Comparison of ENCODE assay signal across 19 cellular contexts in genomic region chr10:3980660-3981059, GRCh38.
DNase-seq lines count a peak whose midpoint lies in the region; ATAC-seq and TF ChIP-seq lines count a peak whose summit lies in the region.
"Had no signal": no experiment of that assay in that cellular context is flagged by ENCODE, and none has a peak within 500 bp of the region (broad histone marks: within the 10 kb centered on the region; RNA-seq: fewer than 3 reads in every experiment).

No MANE protein-coding gene starts in this region.

- CTCF ChIA-PET in T-cell (lab: Charles Lee), result no interaction called here

- H3K36me3 Mint-ChIP-seq in activated naive CD4-positive, alpha-beta T cell treated with anti-CD3 and anti-CD28 coated beads, Interleukin-2, amount 50 U/mL, for 24 hours, result peaks cover 2% of the 10 kb centered on the region
- H3K36me3 Mint-ChIP-seq in T-cell, result peaks cover 5% of the 10 kb centered on the region
- peaks cover 11% of the 10 kb centered on the region for H3K36me3 Mint-ChIP-seq in natural killer cell treated with Interleukin-12 subunit alpha and Interleukin-12 subunit beta and Interleukin-15 and Interleukin-18, amount 100 ng/mL, for 72 hours

- POLR2A ChIA-PET in T-cell (lab: Charles Lee), result interaction anchor here (0.6 to 1.1 kb wide), 4 partner anchors 16 to 321 kb away, joined by 3 to 7 read pairs (median 3); no protein-coding TSS in a partner anchor

- peak overlapping the region; percentile 3 for H3K4me3 Mint-ChIP-seq in activated naive CD4-positive, alpha-beta T cell treated with anti-CD3 and anti-CD28 coated beads, Interleukin-2, amount 50 U/mL, for 24 hours
- peak overlapping the region; percentile 17 to 38 (median 29) for H3K4me3 Mint-ChIP-seq in T-cell
- peak overlapping the region; percentile 80 for H3K4me3 Mint-ChIP-seq in natural killer cell treated with Interleukin-12 subunit alpha and Interleukin-12 subunit beta and Interleukin-15 and Interleukin-18, amount 100 ng/mL, for 72 hours
- H3K4me3 Mint-ChIP-seq: H9 had no signal

- no peak for TF ChIP-seq CTCF in GM20000 (IDR thresholded peaks at IDR 0.05; ENCODE audit: extremely low read depth, missing control alignments)

- ATAC-seq in GM21723 (IDR thresholded peaks at IDR 0.05; ENCODE audit: unreplicated experiment), result peak; percentile 73
- peak in 3 of 4 experiments; percentile 29 to 46 (median 43) for ATAC-seq in T-cell (replicated peaks in 1 of 4)
- peak; percentile 72 to 85 for ATAC-seq in natural killer cell treated with Interleukin-12 subunit alpha and Interleukin-12 subunit beta and Interleukin-15 and Interleukin-18, amount 100 ng/mL, for 72 hours
- ATAC-seq in sciatic nerve, result no peak
- ATAC-seq: K562 had no signal

- no peaks in the 10 kb centered on the region for H3K27me3 Mint-ChIP-seq in activated naive CD4-positive, alpha-beta T cell treated with anti-CD3 and anti-CD28 coated beads, Interleukin-2, amount 50 U/mL, for 24 hours
- no peaks in the 10 kb centered on the region for H3K27me3 Mint-ChIP-seq in T-cell
- no peaks in the 10 kb centered on the region for H3K27me3 Mint-ChIP-seq in natural killer cell treated with Interleukin-12 subunit alpha and Interleukin-12 subunit beta and Interleukin-15 and Interleukin-18, amount 100 ng/mL, for 72 hours

- H3K27ac Mint-ChIP-seq in activated naive CD4-positive, alpha-beta T cell treated with anti-CD3 and anti-CD28 coated beads, Interleukin-2, amount 50 U/mL, for 24 hours, result no peak overlapping the region
- peak overlapping the region; percentile 70 to 94 for H3K27ac Mint-ChIP-seq in T-cell
- no peak overlapping the region for H3K27ac Mint-ChIP-seq in natural killer cell treated with Interleukin-12 subunit alpha and Interleukin-12 subunit beta and Interleukin-15 and Interleukin-18, amount 100 ng/mL, for 72 hours

- no peaks in the 10 kb centered on the region for H3K9me3 Mint-ChIP-seq in activated naive CD4-positive, alpha-beta T cell treated with anti-CD3 and anti-CD28 coated beads, Interleukin-2, amount 50 U/mL, for 24 hours
- peaks cover 0 to 8% (median 5%) of the 10 kb centered on the region in 3 donors for H3K9me3 Mint-ChIP-seq in T-cell
- H3K9me3 Mint-ChIP-seq in natural killer cell treated with Interleukin-12 subunit alpha and Interleukin-12 subunit beta and Interleukin-15 and Interleukin-18, amount 100 ng/mL, for 72 hours, result peaks cover 7% of the 10 kb centered on the region

- H3K4me1 Mint-ChIP-seq in activated naive CD4-positive, alpha-beta T cell treated with anti-CD3 and anti-CD28 coated beads, Interleukin-2, amount 50 U/mL, for 24 hours, result peaks cover 42% of the 10 kb centered on the region
- peaks cover 0 to 6% (median 2%) of the 10 kb centered on the region in 3 donors for H3K4me1 Mint-ChIP-seq in T-cell
- H3K4me1 Mint-ChIP-seq in natural killer cell treated with Interleukin-12 subunit alpha and Interleukin-12 subunit beta and Interleukin-15 and Interleukin-18, amount 100 ng/mL, for 72 hours (ENCODE audit: low read depth in 2 of 2), result peaks cover 9 to 33% of the 10 kb centered on the region in 2 donors
- H3K4me1 Mint-ChIP-seq: H9 had no signal

- intact Hi-C loops in sciatic nerve (cut with DNase I), result no loop called here

- no peak for DNase-seq in activated naive CD4-positive, alpha-beta T cell treated with anti-CD3 and anti-CD28 coated beads, Interleukin-2, amount 50 U/mL, for 16 hours
- DNase-seq in T-cell, result no peak
- DNase-seq in natural killer cell treated with Interleukin-12 subunit alpha and Interleukin-12 subunit beta and Interleukin-15 and Interleukin-18, amount 100 ng/mL, for 72 hours (ENCODE audit: low spot score), result no peak
- no peak for DNase-seq in sciatic nerve (ENCODE audit: low spot score)
- no peak for DNase-seq in NCI-H1436 treated with DMSO at 0.1 percent for 48 hours (lab: John Stamatoyannopoulos, UW)
- DNase-seq in GM20000 (ENCODE audit: low spot score), result no peak
- DNase-seq: activated CD4-positive, alpha-beta T cell treated with anti-CD3 and anti-CD28 coated beads, Interleukin-2, amount 50 U/mL, for 48 hours; activated gamma-delta T cell treated with Interleukin-2 at 50 U/mL for 16 hours; brain microvascular endothelial cell; DMS79; H9; hypothalamus; NCI-H1694; NCI-H510A treated with DMSO at 0.1 percent for 48 hours; stimulated activated CD4-positive, alpha-beta T cell treated with anti-CD3 and anti-CD28 coated beads, Interleukin-12 subunit alpha, Interleukin-12 subunit beta, amount 100 ng/mL, for 4 hours; stomach had no signal

Comparison
In these comparisons a context has a peak if more than half of its experiments do, and no peak if none do; other contexts are left out.
1. H3K27ac Mint-ChIP-seq: peak in T-cell (2 of 2); none in activated naive CD4-positive, alpha-beta T cell treated with anti-CD3 and anti-CD28 coated beads, Interleukin-2, amount 50 U/mL, for 24 hours (single experiment) and natural killer cell treated with Interleukin-12 subunit alpha and Interleukin-12 subunit beta and Interleukin-15 and Interleukin-18, amount 100 ng/mL, for 72 hours (0 of 2).
2. H3K4me3 Mint-ChIP-seq: peak in every context shown above with its lines; median percentile 80 in natural killer cell treated with Interleukin-12 subunit alpha and Interleukin-12 subunit beta and Interleukin-15 and Interleukin-18, amount 100 ng/mL, for 72 hours; 29 in T-cell; 3 in activated naive CD4-positive, alpha-beta T cell treated with anti-CD3 and anti-CD28 coated beads, Interleukin-2, amount 50 U/mL, for 24 hours.